In genomic region chr9:120925535-120926396, GRCh38 we compare ENCODE assay signal across 8 cellular contexts. TPM values are rescaled to one million over a fixed set of nuclear protein-coding genes. Genes with fewer than 3 reads are reported as not detected.
A peak's percentile ranks its signal among the peaks of the same experiment; 100 is the strongest.
DNase-seq lines count a peak whose midpoint lies in the region.

No MANE protein-coding gene starts in this region.

- H3K27me3 ChIP-seq in GM23248 (replicated peaks; ENCODE audit: insufficient read depth) = no peaks in the 10 kb centered on the region

- DNase-seq in EH (ENCODE audit: low read depth) (peak; percentile 93), GM23248 (peak; percentile 87), OCI-M1 (lab: John Stamatoyannopoulos, UW) (peak; percentile 31), left kidney (ENCODE audit: low read depth, low spot score) (peak; percentile 25), pons (ENCODE audit: low spot score) (no peak), NCI-H187 (lab: John Stamatoyannopoulos, UW) (no peak)
- peak; percentile 97 for DNase-seq in activated naive CD4-positive, alpha-beta T cell treated with anti-CD3 and anti-CD28 coated beads for 36 hours
- peak; percentile 66 to 78 for DNase-seq in stimulated activated CD8-positive, alpha-beta memory T cell treated with anti-CD3 and anti-CD28 coated beads, Interleukin-4, amount 100 ng/mL, for 4 hours (ENCODE audit: low read depth in 2 of 2, low spot score in 1 of 2)

- no peaks in the 10 kb centered on the region for H3K9me2 ChIP-seq in GM23248 (ENCODE audit: insufficient read depth)

- intact Hi-C loops in activated naive CD4-positive, alpha-beta T cell treated with anti-CD3 and anti-CD28 coated beads for 36 hours (cut with micrococcal nuclease) = loop anchor here (1.0 to 2.0 kb wide), 8 partner anchors 9 to 149 kb away; partner anchors contain the start of gene CNTRL

- in situ Hi-C loops in GM23248 (cut with MboI) = no loop called here

- H3K79me2 ChIP-seq in GM23248 (ENCODE audit: insufficient read depth) = no peaks in the 10 kb centered on the region

- H3K4me3 ChIP-seq in GM23248 = no peak overlapping the region

- peaks cover 61% of the 10 kb centered on the region for H3K36me3 Mint-ChIP-seq in activated naive CD4-positive, alpha-beta T cell treated with anti-CD3 and anti-CD28 coated beads for 36 hours (ENCODE audit: low read depth)

- H3K9me3 Mint-ChIP-seq in activated naive CD4-positive, alpha-beta T cell treated with anti-CD3 and anti-CD28 coated beads for 36 hours = no peaks in the 10 kb centered on the region

- H3K9me3 ChIP-seq in GM23248 (ENCODE audit: low read depth) = no peaks in the 10 kb centered on the region

- H3K4me3 Mint-ChIP-seq in activated naive CD4-positive, alpha-beta T cell treated with anti-CD3 and anti-CD28 coated beads for 36 hours = peak overlapping the region; percentile 92

- peaks cover 12% of the 10 kb centered on the region for H3K4me1 ChIP-seq in GM23248 (ENCODE audit: insufficient read depth)

- H3K4me2 ChIP-seq in GM23248 (ENCODE audit: unreplicated experiment) = no peak overlapping the region

- no peak overlapping the region for H3K27ac ChIP-seq in GM23248

- no peaks in the 10 kb centered on the region for H3K36me3 ChIP-seq in GM23248 (ENCODE audit: low read depth)

- WGBS in GM23248 (ENCODE audit: low coverage in 1 of 2, low lambda C conversion rate in 2 of 2, missing lambda C conversion rate in 2 of 2), 2 experiments = 61 to 63% methylated on average over 13 of the region's 13 CpGs

- no peaks in the 10 kb centered on the region for H3K27me3 Mint-ChIP-seq in activated naive CD4-positive, alpha-beta T cell treated with anti-CD3 and anti-CD28 coated beads for 36 hours (ENCODE audit: low read depth)

- CTCF ChIA-PET in activated naive CD4-positive, alpha-beta T cell treated with anti-CD3 and anti-CD28 coated beads for 36 hours (lab: Charles Lee) = interaction anchor here (0.5 to 2.8 kb wide), 8 partner anchors 9 to 57 kb away, joined by 3 to 11 read pairs (median 6); no protein-coding TSS in a partner anchor

- H3K9ac ChIP-seq in GM23248 = peak overlapping the region; percentile 30

- H2AFZ ChIP-seq in GM23248 = peak overlapping the region; percentile 35; the same call in 1 of the 2 replicates

- peaks cover 8% of the 10 kb centered on the region for H3F3A ChIP-seq in GM23248 (ENCODE audit: insufficient read depth)

- no peaks in the 10 kb centered on the region for H4K20me1 ChIP-seq in GM23248 (ENCODE audit: insufficient read depth)

- H3K27ac Mint-ChIP-seq in activated naive CD4-positive, alpha-beta T cell treated with anti-CD3 and anti-CD28 coated beads for 36 hours = peak overlapping the region; percentile 98

- peaks cover 74% of the 10 kb centered on the region for H3K4me1 Mint-ChIP-seq in activated naive CD4-positive, alpha-beta T cell treated with anti-CD3 and anti-CD28 coated beads for 36 hours (ENCODE audit: low read depth)

RNA-seq across cellular contexts. Expression of gene TRAF1, which starts 0.8 kb away (rescaled TPM):
- total RNA-seq in GM23248 (2014; rRNA removed; shearing (Covaris generic)) = 0.38 and 0.54 TPM in 2 replicates
- polyA plus RNA-seq in GM23248 (2016; fragmentation: Nextera tagmentation; extraction: Ambion mirVana) = 0.54 and 0.75 TPM in 2 replicates
- 10 to 100 TPM; 80.6 to 85.0 TPM for total RNA-seq in activated naive CD4-positive, alpha-beta T cell treated with anti-CD3 and anti-CD28 coated beads for 36 hours

RNA-seq across cellular contexts. Expression of gene PHF19, which starts 48.8 kb away (rescaled TPM):
- 16.7 and 28.2 TPM in 2 replicates for total RNA-seq in GM23248 (2014; rRNA removed; shearing (Covaris generic))
- polyA plus RNA-seq in GM23248 (2016; fragmentation: Nextera tagmentation; extraction: Ambion mirVana) = 15.1 and 17.1 TPM in 2 replicates
- 100 to 1,000 TPM; 289 to 295 TPM for total RNA-seq in activated naive CD4-positive, alpha-beta T cell treated with anti-CD3 and anti-CD28 coated beads for 36 hours

Comparison
In these comparisons a context has a peak if more than half of its experiments do, and no peak if none do; other contexts are left out.
1. DNase-seq: peak in EH (single experiment), GM23248 (single experiment), OCI-M1 (single experiment), activated naive CD4-positive, alpha-beta T cell treated with anti-CD3 and anti-CD28 coated beads for 36 hours (single experiment), left kidney (single experiment) and stimulated activated CD8-positive, alpha-beta memory T cell treated with anti-CD3 and anti-CD28 coated beads, Interleukin-4, amount 100 ng/mL, for 4 hours (2 of 2); none in pons (single experiment) and NCI-H187 (0 of 2).
2. RNA of gene TRAF1, which starts 0.8 kb away (total RNA-seq): 80.6 to 85.0 TPM in activated naive CD4-positive, alpha-beta T cell treated with anti-CD3 and anti-CD28 coated beads for 36 hours; 0.38 to 0.54 TPM in GM23248; every median in the first group is over 10 times any median in the second.